ENCODE assay signal across 38 cellular contexts in genomic region chr16:10373556-10373955, GRCh38. TPM values are rescaled to one million over a fixed set of nuclear protein-coding genes. Genes with fewer than 3 reads are reported as not detected.
DNase-seq lines count a peak whose midpoint lies in the region; ATAC-seq, FAIRE-seq and TF ChIP-seq lines count a peak whose summit lies in the region.
"Had no signal": no experiment of that assay in that cellular context is flagged by ENCODE, and none has a peak within 500 bp of the region (broad histone marks: within the 10 kb centered on the region; RNA-seq: fewer than 3 reads in every experiment).

No MANE protein-coding gene starts in this region.

- peak overlapping the region; percentile 35 for H3K27ac Mint-ChIP-seq in neural crest cell (ENCODE audit: unreplicated experiment)
- H3K27ac Mint-ChIP-seq: B cell; CD14-positive monocyte; CD4-positive, alpha-beta memory T cell; CD4-positive, alpha-beta T cell; CD4-positive, CD25-positive, alpha-beta regulatory T cell; CD8-positive, alpha-beta memory T cell; CD8-positive, alpha-beta T cell had no signal

- no peak overlapping the region for H3K4me3 ChIP-seq in HepG2 (replicated peaks in 1 of 3; ENCODE audit: insufficient read depth in 1 of 3, low read depth in 2 of 3, low read length in 3 of 3)
- H3K4me3 ChIP-seq in right lobe of liver = no peak overlapping the region
- no peak overlapping the region for H3K4me3 ChIP-seq in K562
- no peak overlapping the region for H3K4me3 ChIP-seq in spleen
- no peak overlapping the region for H3K4me3 ChIP-seq in colonic mucosa
- H3K4me3 ChIP-seq: A549; BLaER1; BLaER1 treated with 17β-estradiol and CSF1 and Interleukin-3, amounts not matched to agents 10 nM and 100 nM had no signal

- H3K27ac ChIP-seq in HepG2 (ENCODE audit: extremely low read length, insufficient read depth, low read length) (no peak overlapping the region), right lobe of liver (no peak overlapping the region), K562 (ENCODE audit: extremely low read depth, low read depth, low read length) (no peak overlapping the region), spleen (no peak overlapping the region), colonic mucosa (no peak overlapping the region)
- H3K27ac ChIP-seq: 22Rv1; A549; BLaER1; BLaER1 treated with 17β-estradiol and CSF1 and Interleukin-3, amounts not matched to agents 10 nM and 100 nM; C4-2B had no signal

- CTCF ChIA-PET in HepG2 (lab: Yijun Ruan, JAX; ENCODE audit: low intra/inter-chr PET ratio, low total read pairs) (no interaction called here), K562 (lab: Yijun Ruan, JAX; ENCODE audit: low intra/inter-chr PET ratio) (no interaction called here)

- DNase-seq in HepG2 (ENCODE audit: low spot score) = no peak
- no peak for DNase-seq in right lobe of liver
- DNase-seq in K562 (ENCODE audit: extremely low read depth in 1 of 4, low spot score in 3 of 4) = no peak
- no peak for DNase-seq in neural crest cell (ENCODE audit: low read depth, low spot score)
- DNase-seq in spleen = peak; percentile 2
- no peak for DNase-seq in SW 1271 (lab: John Stamatoyannopoulos, UW)
- no peak for DNase-seq in NCI-H1092 treated with DMSO at 0.1 percent for 48 hours (lab: John Stamatoyannopoulos, UW)
- no peak for DNase-seq in colonic mucosa
- DNase-seq: 8988T; ACHN; AML-193; BE2C; C1 segment of cervical spinal cord; Caco-2; Calu3; CD4-positive, alpha-beta memory T cell; CD4-positive, alpha-beta T cell; CD4-positive, CD25-positive, alpha-beta regulatory T cell; CD8-positive, alpha-beta memory T cell; CD8-positive, alpha-beta T cell; COR-L47; DMS 273 treated with DMSO at 0.1 percent for 48 hours; DMS153; DMS53; DMS79; DMS79 treated with DMSO at 0.1 percent for 48 hours; DND-41; EL had no signal

- no peak for FAIRE-seq in HepG2 (lab: Jason Lieb, UNC)
- no peak for FAIRE-seq in K562 (lab: Jason Lieb, UNC)
- FAIRE-seq: A204.1, A549, D721Med had no signal

- POLR2A ChIA-PET in HepG2 (lab: Yijun Ruan, JAX) = no interaction called here
- POLR2A ChIA-PET in K562 (lab: Yijun Ruan, JAX) = no interaction called here

- no peak overlapping the region for H3K4me2 ChIP-seq in HepG2 (ENCODE audit: low read depth, low read length)
- H3K4me2 ChIP-seq in K562 (ENCODE audit: insufficient read depth, low read length) = no peak overlapping the region
- H3K4me2 ChIP-seq: A549; BLaER1; BLaER1 treated with 17β-estradiol and CSF1 and Interleukin-3, amounts not matched to agents 10 nM and 100 nM had no signal

- TF ChIP-seq CTCF in HepG2 (CRISPR knock-in tag; IDR thresholded peaks at IDR 0.05) = no peak
- TF ChIP-seq CTCF in right lobe of liver (IDR thresholded peaks at IDR 0.05) = no peak
- no peak for TF ChIP-seq CTCF in K562 (IDR thresholded peaks at IDR 0.05 in 2 of 3, conservative IDR thresholded peaks at IDR 0.05 in 1 of 3; ENCODE audit: insufficient read depth in 2 of 3, low read depth in 1 of 3, low read length in 3 of 3)
- TF ChIP-seq CTCF in neural crest cell (conservative IDR thresholded peaks at IDR 0.05) = no peak
- TF ChIP-seq CTCF in spleen (IDR thresholded peaks at IDR 0.05 in 8 of 11, conservative IDR thresholded peaks at IDR 0.05 in 3 of 11) = no peak
- TF ChIP-seq CTCF in colonic mucosa (IDR thresholded peaks at IDR 0.05) = no peak

- intact Hi-C loops in HepG2 (cut with micrococcal nuclease; ENCODE audit: unreplicated experiment) (no loop called here), right lobe of liver (cut with DNase I) (no loop called here), K562 (cut with micrococcal nuclease) (no loop called here), spleen (cut with DNase I; ENCODE audit: low total_unique reads) (no loop called here), colonic mucosa (cut with DNase I) (no loop called here)

- WGBS in HepG2 (ENCODE audit: low lambda C conversion rate) = 64% methylated on average over 1 of the region's 1 CpG
- WGBS in right lobe of liver (ENCODE audit: insufficient coverage, low coverage, low lambda C conversion rate, missing lambda C conversion rate) = 89% methylated on average over 1 of the region's 1 CpG
- 91% methylated on average over 1 of the region's 1 CpG for WGBS in K562 (ENCODE audit: insufficient coverage, low coverage, missing lambda C conversion rate)
- WGBS in spleen, 5 donors = 69 to 100% (median 90%) methylated on average over 1 of the region's 1 CpG

- H2AFZ ChIP-seq in HepG2 (ENCODE audit: low read length) = no peak overlapping the region
- no peak overlapping the region for H2AFZ ChIP-seq in K562 (ENCODE audit: low read depth, low read length)

- no peaks in the 10 kb centered on the region for H3K4me1 Mint-ChIP-seq in neural crest cell
- H3K4me1 Mint-ChIP-seq: B cell; CD14-positive monocyte; CD4-positive, alpha-beta memory T cell; CD8-positive, alpha-beta memory T cell had no signal

- TF ChIP-seq POLR2A in HepG2 (IDR thresholded peaks at IDR 0.05; ENCODE audit: insufficient read depth in 1 of 2, low read depth in 2 of 2, low read length in 2 of 2) (no peak), right lobe of liver (IDR thresholded peaks at IDR 0.05) (no peak), K562 (conservative IDR thresholded peaks at IDR 0.05) (no peak), spleen (IDR thresholded peaks at IDR 0.05) (no peak)

- H3K9ac ChIP-seq in HepG2 (ENCODE audit: insufficient read depth, low read depth, low read length) (no peak overlapping the region), K562 (ENCODE audit: insufficient read depth in 1 of 2, low read depth in 2 of 2, low read length in 2 of 2) (no peak overlapping the region), colonic mucosa (ENCODE audit: low read depth in 2 of 2, low read length in 2 of 2) (no peak overlapping the region)
- H3K9ac ChIP-seq: BLaER1; BLaER1 treated with 17β-estradiol and CSF1 and Interleukin-3, amounts not matched to agents 10 nM and 100 nM had no signal

- H4K20me1 ChIP-seq in HepG2 (ENCODE audit: insufficient read depth, low read length) (no peaks in the 10 kb centered on the region), K562 (replicated peaks; ENCODE audit: control insufficient read depth, insufficient read depth, low read length) (no peaks in the 10 kb centered on the region)
- H4K20me1 ChIP-seq: BLaER1; BLaER1 treated with 17β-estradiol and CSF1 and Interleukin-3, amounts not matched to agents 10 nM and 100 nM had no signal

- H3K79me2 ChIP-seq in HepG2 (ENCODE audit: insufficient read depth, low read length) (no peaks in the 10 kb centered on the region), K562 (ENCODE audit: control insufficient read depth, insufficient read depth, low read length) (no peaks in the 10 kb centered on the region)

- no TSS peak for BruUV-seq in HepG2 (replicated peaks; lab: Mats Ljungman, UMichigan)
- no TSS peak for BruUV-seq in K562 (replicated peaks; lab: Mats Ljungman, UMichigan)

- H3K4me3 Mint-ChIP-seq in neural crest cell = no peak overlapping the region
- H3K4me3 Mint-ChIP-seq: B cell; CD14-positive monocyte; CD4-positive, alpha-beta memory T cell; CD4-positive, alpha-beta T cell; CD4-positive, CD25-positive, alpha-beta regulatory T cell; CD8-positive, alpha-beta memory T cell; CD8-positive, alpha-beta T cell had no signal

- H3K9me1 ChIP-seq in K562 (ENCODE audit: control insufficient read depth, insufficient read depth, low read length) = no peaks in the 10 kb centered on the region

- H3K9me3 ChIP-seq in HepG2 (ENCODE audit: low read length) (peaks cover 16% of the 10 kb centered on the region), right lobe of liver (no peaks in the 10 kb centered on the region), K562 (replicated peaks; ENCODE audit: control insufficient read depth, insufficient read depth, low read depth, low read length) (peaks cover 6% of the 10 kb centered on the region; the same call in 1 of the 2 replicates), spleen (peaks cover 0 to 56% (median 31%) of the 10 kb centered on the region in 8 donors), colonic mucosa (no peaks in the 10 kb centered on the region)
- H3K9me3 ChIP-seq: BE2C, Caco-2 had no signal

- H3K36me3 ChIP-seq in HepG2 (replicated peaks in 1 of 2; ENCODE audit: control insufficient read depth in 1 of 2, insufficient read depth in 2 of 2, low read length in 2 of 2) (no peaks in the 10 kb centered on the region), right lobe of liver (no peaks in the 10 kb centered on the region), K562 (ENCODE audit: control insufficient read depth, insufficient read depth, low read length) (no peaks in the 10 kb centered on the region), spleen (no peaks in the 10 kb centered on the region), colonic mucosa (no peaks in the 10 kb centered on the region)
- H3K36me3 ChIP-seq: BE2C; BLaER1; BLaER1 treated with 17β-estradiol and CSF1 and Interleukin-3, amounts not matched to agents 10 nM and 100 nM had no signal

- TF ChIP-seq RAD21 in HepG2 (CRISPR knock-in tag; IDR thresholded peaks at IDR 0.05) (no peak), K562 (CRISPR knock-in tag; conservative IDR thresholded peaks at IDR 0.05 in 1 of 2, IDR thresholded peaks at IDR 0.05 in 1 of 2) (no peak)

- H3K9me3 Mint-ChIP-seq in neural crest cell = peaks cover 5% of the 10 kb centered on the region

- H3K27me3 ChIP-seq in HepG2 (ENCODE audit: control insufficient read depth in 1 of 2, insufficient read depth in 2 of 2, low read length in 2 of 2) (no peaks in the 10 kb centered on the region), right lobe of liver (no peaks in the 10 kb centered on the region), K562 (ENCODE audit: control insufficient read depth in 2 of 2, insufficient read depth in 2 of 2, low read length in 2 of 2) (no peaks in the 10 kb centered on the region), spleen (replicated peaks in 1 of 7) (no peaks in the 10 kb centered on the region), colonic mucosa (no peaks in the 10 kb centered on the region)
- H3K27me3 ChIP-seq: BE2C; BLaER1; BLaER1 treated with 17β-estradiol and CSF1 and Interleukin-3, amounts not matched to agents 10 nM and 100 nM had no signal

- in situ Hi-C loops in HepG2 (cut with HindIII; ENCODE audit: extremely low pct_ligation_motif_present, low pct_unique_long_range_greater_than_20kb) (no loop called here), K562 (cut with MboI) (no loop called here)

- peaks cover 4% of the 10 kb centered on the region for H3K36me3 Mint-ChIP-seq in neural crest cell (ENCODE audit: low read depth)
- H3K36me3 Mint-ChIP-seq: CD14-positive monocyte; CD4-positive, CD25-positive, alpha-beta regulatory T cell; CD8-positive, alpha-beta T cell had no signal

- ATAC-seq in HepG2 = no peak
- ATAC-seq in right lobe of liver = no peak
- ATAC-seq in K562 = peak; percentile 51; the same call in 2 of the 3 replicates
- ATAC-seq: A549; CD8-positive, alpha-beta T cell had no signal

- no peak for TF ChIP-seq EP300 in HepG2 (IDR thresholded peaks at IDR 0.05; ENCODE audit: low read depth in 2 of 2, low read length in 2 of 2)
- TF ChIP-seq EP300 in HepG2 (CRISPR knock-in tag; IDR thresholded peaks at IDR 0.05; ENCODE audit: borderline replicate concordance) = no peak
- no peak for TF ChIP-seq EP300 in K562 (IDR thresholded peaks at IDR 0.05; ENCODE audit: low read length)

- no peaks in the 10 kb centered on the region for H3K27me3 Mint-ChIP-seq in neural crest cell (ENCODE audit: low read depth)
- H3K27me3 Mint-ChIP-seq: B cell; CD4-positive, alpha-beta memory T cell; CD4-positive, alpha-beta T cell; CD8-positive, alpha-beta memory T cell had no signal

- peaks cover 32% of the 10 kb centered on the region for H3K4me1 ChIP-seq in HepG2 (ENCODE audit: insufficient read depth, low read length)
- peaks cover 0 to 3% (median 0%) of the 10 kb centered on the region in 4 donors for H3K4me1 ChIP-seq in right lobe of liver
- peaks cover 0 to 1% of the 10 kb centered on the region in 2 experiments; a peak in 1 of 5 replicates for H3K4me1 ChIP-seq in K562 (replicated peaks in 1 of 2; ENCODE audit: control insufficient read depth in 2 of 2, insufficient read depth in 2 of 2, low read length in 2 of 2)
- H3K4me1 ChIP-seq in spleen = no peaks in the 10 kb centered on the region
- H3K4me1 ChIP-seq in colonic mucosa = no peaks in the 10 kb centered on the region
- H3K4me1 ChIP-seq: A549; BE2C; BLaER1; BLaER1 treated with 17β-estradiol and CSF1 and Interleukin-3, amounts not matched to agents 10 nM and 100 nM; Caco-2 had no signal

RNA-seq across cellular contexts. Expression of gene ATF7IP2, which starts 12.3 kb away (rescaled TPM):
- total RNA-seq in HepG2 (2016; rRNA removed; fragmentation: Illumina TruSeq; extraction: Trizol) (98.1 and 117 TPM in 2 replicates), right lobe of liver (10 to 100 TPM; 13.0 to 42.8 (median 24.0) TPM), K562 (2014; rRNA removed) (107 and 134 TPM in 2 replicates), K562 (2014; rRNA removed; fragmentation: Illumina TruSeq; extraction: Trizol) (196 and 231 TPM in 2 replicates), K562 (2015; rRNA removed; fragmentation: Illumina TruSeq; extraction: Trizol) (156 and 162 TPM in 2 replicates), K562 (2021) (131 and 138 TPM in 2 replicates), neural crest cell (19.4 and 21.1 TPM in 2 replicates), spleen (10 to 100 TPM; 26.2 to 45.4 (median 31.3) TPM), colonic mucosa (10 to 100 TPM in 1 of 2 donors, 1 to 10 TPM in 1; 5.8 to 14.5 TPM)
- total RNA-seq in HepG2 (2016; cell fraction: cytosol; rRNA removed; fragmentation: Illumina TruSeq; extraction: Trizol; ENCODE audit: low read depth) = 101 and 109 TPM in 2 replicates
- 106 and 115 TPM in 2 replicates for total RNA-seq in HepG2 (2016; cell fraction: insoluble cytoplasmic fraction; rRNA removed; fragmentation: Illumina TruSeq; extraction: Trizol)
- total RNA-seq in HepG2 (2016; cell fraction: membrane; rRNA removed; fragmentation: Illumina TruSeq; extraction: Trizol) = 107 and 129 TPM in 2 replicates
- total RNA-seq in HepG2 (2016; cell fraction: nucleus; rRNA removed; fragmentation: Illumina TruSeq; extraction: Trizol) = 161 and 171 TPM in 2 replicates
- polyA plus RNA-seq in HepG2 (2011; rRNA removed) (128 and 217 TPM in 2 replicates), K562 (2011; rRNA removed) (152 and 185 TPM in 2 replicates), K562 (2014; fragmentation: Illumina TruSeq; extraction: Trizol) (214 and 273 TPM in 2 replicates), K562 (2014; fragmentation: Nextera tagmentation; extraction: Ambion mirVana) (100 to 1,000 TPM; 352 to 511 TPM), K562 (2014; rRNA removed) (449 and 515 TPM in 2 replicates), spleen (10 to 100 TPM; 28.4 to 37.0 (median 36.7) TPM)
- 62.4 and 72.6 TPM in 2 replicates for polyA plus RNA-seq in HepG2 (2011; cell fraction: cytosol; rRNA removed)
- polyA plus RNA-seq in HepG2 (2011; cell fraction: nucleus; rRNA removed) = 208 and 219 TPM in 2 replicates
- polyA plus RNA-seq in HepG2 (2012) = 35.1 and 53.6 TPM in 2 replicates
- polyA plus RNA-seq in HepG2 (2016; cell fraction: cytosol; fragmentation: Illumina TruSeq; extraction: Trizol; ENCODE audit: low read depth) = 30.6 and 34.0 TPM in 2 replicates
- 100 and 111 TPM in 2 replicates for polyA plus RNA-seq in HepG2 (2016; cell fraction: insoluble cytoplasmic fraction; fragmentation: Illumina TruSeq; extraction: Trizol; ENCODE audit: low read depth)
- 46.8 and 54.0 TPM in 2 replicates for polyA plus RNA-seq in HepG2 (2016; cell fraction: membrane; fragmentation: Illumina TruSeq; extraction: Trizol; ENCODE audit: low read depth)
- polyA plus RNA-seq in HepG2 (2016; cell fraction: nucleus; fragmentation: Illumina TruSeq; extraction: Trizol; ENCODE audit: insufficient read depth, low read depth) = 251 and 257 TPM in 2 replicates
- 0.33 and 64.9 TPM in 2 replicates for polyA minus RNA-seq in HepG2 (2011; rRNA and poly(A)+ RNA removed; ENCODE audit: low replicate concordance)
- 15.6 and 16.1 TPM in 2 replicates for polyA minus RNA-seq in HepG2 (2011; cell fraction: cytosol; rRNA and poly(A)+ RNA removed)
- polyA minus RNA-seq in HepG2 (2011; cell fraction: nucleus; rRNA and poly(A)+ RNA removed) = 264 and 280 TPM in 2 replicates
- total RNA-seq in K562 (2011; cell fraction: chromatin; rRNA removed; ENCODE audit: low replicate concordance) = 246 and 608 TPM in 2 replicates
- 106 and 143 TPM in 2 replicates for total RNA-seq in K562 (2011; cell fraction: nucleolus; rRNA removed)
- total RNA-seq in K562 (2011; cell fraction: nucleoplasm; rRNA removed) = 321 and 392 TPM in 2 replicates
- polyA plus RNA-seq in K562 (2011; cell fraction: cytosol; rRNA removed) = 52.5 and 114 TPM in 2 replicates
- polyA plus RNA-seq in K562 (2011; cell fraction: nucleus; rRNA removed) = 181 and 232 TPM in 2 replicates
- polyA plus RNA-seq in K562 (2012) = 165 and 294 TPM in 2 replicates
- polyA minus RNA-seq in K562 (2011; rRNA and poly(A)+ RNA removed) = 177 and 221 TPM in 2 replicates
- 16.4 and 17.5 TPM in 2 replicates for polyA minus RNA-seq in K562 (2011; cell fraction: cytosol; rRNA and poly(A)+ RNA removed)
- polyA minus RNA-seq in K562 (2011; cell fraction: nucleus; rRNA and poly(A)+ RNA removed) = 56.8 and 112 TPM in 2 replicates
- total RNA-seq: A172 had no signal

Comparison
In these comparisons a context has a peak if more than half of its experiments do, and no peak if none do; other contexts are left out.
1. Of the 241 proteins assayed by ChIP-seq in both HepG2 and K562: peak only in HepG2: none; only in K562: none; in both: ZNF121; in neither: 237; mixed calls (peak in some experiments, not most) for 3.